Comparison of ENCODE assay signal across 1 cellular context in the genomic region with DNA sequence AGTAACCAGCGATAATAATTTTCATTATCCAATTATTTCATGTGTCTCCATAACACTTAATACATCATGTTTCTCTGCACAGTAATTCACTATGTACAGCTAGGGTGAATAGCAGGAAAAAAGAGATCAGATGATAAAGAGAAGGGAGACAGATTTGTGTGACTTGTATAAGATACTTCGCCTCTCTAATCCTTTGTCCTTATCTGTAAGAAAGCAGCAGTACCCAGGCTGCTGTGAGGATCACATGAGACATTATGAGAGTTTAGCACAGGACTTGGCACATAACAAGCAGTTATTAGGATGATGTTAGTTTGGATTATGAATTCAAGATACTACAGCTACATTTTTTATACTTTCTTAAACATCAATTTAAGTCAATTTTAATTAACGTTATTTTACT.
A peak's percentile ranks its signal among the peaks of the same experiment; 100 is the strongest.
TF ChIP-seq lines count a peak whose summit lies in the region.

No MANE protein-coding gene starts in this region.

TF ChIP-seq in endothelial cell of umbilical vein, 7 proteins besides CTCF, POLR2A, EP300 and RAD21:
- TF ChIP-seq FOS (IDR thresholded peaks at IDR 0.05; ENCODE audit: borderline replicate concordance, insufficient read depth, low read length) (no peak), EZH2 (IDR thresholded peaks at IDR 0.05; ENCODE audit: borderline replicate concordance, low read depth, low read length, severe bottlenecking) (no peak), GATA2 (IDR thresholded peaks at IDR 0.05; ENCODE audit: insufficient read depth, insufficient read length, low read depth, low read length) (peak; percentile 46)
